In the genomic region with DNA sequence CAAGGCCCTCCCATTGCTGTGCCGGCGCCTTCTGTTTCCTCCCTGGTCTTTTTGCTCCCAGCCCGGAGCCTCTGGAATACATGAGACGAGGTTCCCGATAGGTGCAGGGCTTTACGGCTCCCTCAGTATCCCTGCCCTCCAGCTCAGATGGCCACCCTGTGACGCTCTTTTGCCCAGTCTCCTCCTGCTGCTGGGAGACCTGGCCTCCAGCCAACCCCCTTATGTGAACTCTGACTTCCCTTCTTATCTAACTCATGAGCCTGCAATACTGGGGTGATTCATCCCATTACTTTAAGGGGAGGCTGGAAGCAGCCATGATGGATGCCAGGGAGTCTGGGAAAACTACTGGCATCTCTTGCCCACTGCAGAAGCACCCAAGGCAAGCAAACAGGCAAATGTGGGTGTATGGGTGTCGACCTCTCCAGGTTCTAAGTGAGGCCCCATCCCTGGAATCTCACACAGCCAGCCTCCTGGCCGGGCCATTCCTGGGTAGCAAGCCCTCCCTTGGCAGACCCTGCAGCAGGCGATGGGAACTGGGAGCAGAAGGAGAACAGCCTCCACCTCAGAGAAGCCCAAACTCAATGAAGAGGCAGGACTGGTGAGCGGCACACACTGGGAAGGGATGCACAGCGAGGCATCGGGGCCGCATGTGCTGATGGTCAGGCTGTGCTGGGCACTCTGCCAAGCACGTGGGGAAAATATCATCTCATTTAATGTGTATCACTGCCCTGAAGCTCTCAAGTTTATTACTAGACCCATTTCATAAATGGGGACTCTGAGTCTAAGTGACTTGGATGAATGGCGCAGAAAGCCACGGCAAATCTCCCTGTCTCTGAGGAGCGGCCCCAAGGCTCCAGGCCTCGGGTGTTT, we compare ENCODE assay signal across 8 cellular contexts.
A peak's percentile ranks its signal among the peaks of the same experiment; 100 is the strongest.
DNase-seq lines count a peak whose midpoint lies in the region; ATAC-seq and TF ChIP-seq lines count a peak whose summit lies in the region.

No MANE protein-coding gene starts in this region.

- DNase-seq in CD14-positive monocyte (ENCODE audit: low spot score) = peak; percentile 90
- peak; percentile 86 for DNase-seq in NCI-H226
- DNase-seq in endodermal cell = no peak
- no peak for DNase-seq in natural killer cell
- no peak for DNase-seq in NCI-H345 treated with DMSO at 0.1 percent for 48 hours (lab: John Stamatoyannopoulos, UW; ENCODE audit: unreplicated experiment)
- no peak for DNase-seq in NCI-H526 treated with DMSO at 0.1 percent for 48 hours (lab: John Stamatoyannopoulos, UW)

- H3K36me3 ChIP-seq in endodermal cell (ENCODE audit: control insufficient read depth, insufficient read depth, low read length) = peaks cover 3% of the 10 kb centered on the region

- intact Hi-C loops in CD14-positive monocyte (cut with micrococcal nuclease) (loop anchor here in 1 of 2 donors (2.0 to 10.0 kb wide), 3 partner anchors 41 to 268 kb away; no protein-coding TSS in a partner anchor), natural killer cell (cut with micrococcal nuclease) (no loop called here)

- H3K4me3 Mint-ChIP-seq in CD14-positive monocyte (peak overlapping the region; percentile 51 to 64), endodermal cell (no peak overlapping the region), natural killer cell (peak overlapping the region; percentile 77)

- no peak for TF ChIP-seq CTCF in CD14-positive monocyte (IDR thresholded peaks at IDR 0.05)
- TF ChIP-seq CTCF in endodermal cell (conservative IDR thresholded peaks at IDR 0.05) = no peak
- TF ChIP-seq CTCF in natural killer cell (IDR thresholded peaks at IDR 0.05) = no peak

- H3K36me3 Mint-ChIP-seq in CD14-positive monocyte (peaks cover 21 to 45% of the 10 kb centered on the region in 2 donors), endodermal cell (ENCODE audit: low read depth) (no peaks in the 10 kb centered on the region), natural killer cell (no peaks in the 10 kb centered on the region)

- no peak for ATAC-seq in natural killer cell
- no peak for ATAC-seq in GM18511 (IDR thresholded peaks at IDR 0.05; ENCODE audit: unreplicated experiment)
- ATAC-seq in HG02623 (IDR thresholded peaks at IDR 0.05; ENCODE audit: unreplicated experiment) = no peak

- H3K27me3 Mint-ChIP-seq in CD14-positive monocyte (ENCODE audit: low read depth in 3 of 3) (no peaks in the 10 kb centered on the region), endodermal cell (ENCODE audit: insufficient read depth) (no peaks in the 10 kb centered on the region), natural killer cell (ENCODE audit: low read depth in 2 of 2) (no peaks in the 10 kb centered on the region)

- H3K9ac ChIP-seq in endodermal cell (ENCODE audit: extremely low read depth, low read length, poor library complexity, severe bottlenecking) = no peak overlapping the region

- no peaks in the 10 kb centered on the region for H3K9me3 ChIP-seq in endodermal cell (ENCODE audit: control insufficient read depth, low read length)

- H3K27ac Mint-ChIP-seq in CD14-positive monocyte (peak overlapping the region; percentile 95 to 98 (median 96)), endodermal cell (peak overlapping the region; percentile 35), natural killer cell (peak overlapping the region; percentile 97 to 99)

- no peaks in the 10 kb centered on the region for H3K27me3 ChIP-seq in endodermal cell (ENCODE audit: control insufficient read depth, insufficient read depth, low read length, poor library complexity, severe bottlenecking)

- H3K27ac ChIP-seq in endodermal cell (ENCODE audit: low read depth, low read length) = no peak overlapping the region

- H3K9me3 Mint-ChIP-seq in CD14-positive monocyte (peaks cover 0 to 3% (median 0%) of the 10 kb centered on the region in 7 donors), endodermal cell (no peaks in the 10 kb centered on the region), natural killer cell (no peaks in the 10 kb centered on the region)

- WGBS in endodermal cell (ENCODE audit: insufficient coverage in 1 of 2, insufficient read length in 1 of 2), 2 experiments = 93 to 94% methylated on average over 10 to 19 of the region's 19 CpGs

- H3K4me3 ChIP-seq in endodermal cell (ENCODE audit: low read length) = no peak overlapping the region

- H3K4me1 ChIP-seq in endodermal cell (ENCODE audit: control insufficient read depth, insufficient read depth, low read length) = peaks cover 3% of the 10 kb centered on the region

- peaks cover 95% of the 10 kb centered on the region for H3K4me1 Mint-ChIP-seq in CD14-positive monocyte
- peaks cover 16% of the 10 kb centered on the region for H3K4me1 Mint-ChIP-seq in endodermal cell
- peaks cover 70 to 94% of the 10 kb centered on the region in 2 donors for H3K4me1 Mint-ChIP-seq in natural killer cell

Comparison
In these comparisons a context has a peak if more than half of its experiments do, and no peak if none do; other contexts are left out.
1. DNase-seq: peak in CD14-positive monocyte (single experiment) and NCI-H226 (single experiment); none in endodermal cell (single experiment), natural killer cell (single experiment), NCI-H345 treated with DMSO at 0.1 percent for 48 hours (single experiment) and NCI-H526 treated with DMSO at 0.1 percent for 48 hours (single experiment).
2. H3K27ac Mint-ChIP-seq: peak in every context shown above with its lines; median percentile 98 in natural killer cell; 96 in CD14-positive monocyte; 35 in endodermal cell.